8 cellular contexts compared by ENCODE assay signal in genomic region chr1:247079141-247079874, GRCh38. TPM values are rescaled to one million over a fixed set of nuclear protein-coding genes. Genes with fewer than 3 reads are reported as not detected.
A peak's percentile ranks its signal among the peaks of the same experiment; 100 is the strongest.
DNase-seq lines count a peak whose midpoint lies in the region; ATAC-seq and TF ChIP-seq lines count a peak whose summit lies in the region.

No MANE protein-coding gene starts in this region.

- H3K36me3 ChIP-seq in effector memory CD4-positive, alpha-beta T cell (ENCODE audit: control insufficient read depth, insufficient read depth, low read length), result no peaks in the 10 kb centered on the region

- peaks cover 33% of the 10 kb centered on the region for H3K4me1 Mint-ChIP-seq in neural crest cell

- H3K9me3 ChIP-seq in effector memory CD4-positive, alpha-beta T cell (ENCODE audit: control insufficient read depth, low read length), result no peaks in the 10 kb centered on the region

- peak overlapping the region; percentile 91 for H3K4me3 ChIP-seq in effector memory CD4-positive, alpha-beta T cell (ENCODE audit: insufficient read depth, low read depth, low read length, poor library complexity, severe bottlenecking)

- no peaks in the 10 kb centered on the region for H3K27me3 ChIP-seq in effector memory CD4-positive, alpha-beta T cell (replicated peaks; ENCODE audit: control insufficient read depth, insufficient read depth, low read length, poor library complexity, severe bottlenecking)

- no peaks in the 10 kb centered on the region for H3K27me3 Mint-ChIP-seq in neural crest cell (ENCODE audit: low read depth)

- peaks cover 9% of the 10 kb centered on the region for H3K9me3 Mint-ChIP-seq in neural crest cell

- TF ChIP-seq CTCF in GM20000 (IDR thresholded peaks at IDR 0.05; ENCODE audit: extremely low read depth, missing control alignments) (no peak), neural crest cell (conservative IDR thresholded peaks at IDR 0.05) (no peak)

- DNase-seq in GM20000 (ENCODE audit: low spot score), result peak; percentile 25
- DNase-seq in OCI-M2 (lab: John Stamatoyannopoulos, UW; ENCODE audit: unreplicated experiment), result peak; percentile 87
- DNase-seq in effector memory CD4-positive, alpha-beta T cell, result no peak
- no peak for DNase-seq in neural crest cell (ENCODE audit: low read depth, low spot score)
- no peak for DNase-seq in SIG-M5 treated with dmso at 0.1 percent for 504 hours (lab: John Stamatoyannopoulos, UW; ENCODE audit: unreplicated experiment)
- DNase-seq in HK-2 (ENCODE audit: unreplicated experiment), result no peak

- H3K4me3 Mint-ChIP-seq in neural crest cell, result peak overlapping the region; percentile 98

- H3K36me3 Mint-ChIP-seq in neural crest cell (ENCODE audit: low read depth), result peaks cover 42% of the 10 kb centered on the region

- H3K27ac Mint-ChIP-seq in neural crest cell (ENCODE audit: unreplicated experiment), result no peak overlapping the region

- ATAC-seq in GM19351 (IDR thresholded peaks at IDR 0.05; ENCODE audit: unreplicated experiment) (no peak), GM18511 (IDR thresholded peaks at IDR 0.05; ENCODE audit: unreplicated experiment) (no peak)

- no peak overlapping the region for H3K27ac ChIP-seq in effector memory CD4-positive, alpha-beta T cell (ENCODE audit: insufficient read depth, low read length, poor library complexity, severe bottlenecking)

- peaks cover 5% of the 10 kb centered on the region for H3K4me1 ChIP-seq in effector memory CD4-positive, alpha-beta T cell (ENCODE audit: control insufficient read depth, insufficient read depth, low read length, poor library complexity, severe bottlenecking)

RNA-seq across cellular contexts. Expression of gene ZNF670, which starts 0.7 kb away (rescaled TPM):
- total RNA-seq in neural crest cell, result 12.2 and 13.2 TPM in 2 replicates

RNA-seq across cellular contexts. Expression of gene ZNF669, which starts 24.8 kb away (rescaled TPM):
- 19.8 and 21.8 TPM in 2 replicates for total RNA-seq in neural crest cell

Comparison
In these comparisons a context has a peak if more than half of its experiments do, and no peak if none do; other contexts are left out.
1. DNase-seq: peak in GM20000 (single experiment) and OCI-M2 (single experiment); none in effector memory CD4-positive, alpha-beta T cell (0 of 3), neural crest cell (single experiment), SIG-M5 treated with dmso at 0.1 percent for 504 hours (single experiment) and HK-2 (single experiment).